In the genomic region with DNA sequence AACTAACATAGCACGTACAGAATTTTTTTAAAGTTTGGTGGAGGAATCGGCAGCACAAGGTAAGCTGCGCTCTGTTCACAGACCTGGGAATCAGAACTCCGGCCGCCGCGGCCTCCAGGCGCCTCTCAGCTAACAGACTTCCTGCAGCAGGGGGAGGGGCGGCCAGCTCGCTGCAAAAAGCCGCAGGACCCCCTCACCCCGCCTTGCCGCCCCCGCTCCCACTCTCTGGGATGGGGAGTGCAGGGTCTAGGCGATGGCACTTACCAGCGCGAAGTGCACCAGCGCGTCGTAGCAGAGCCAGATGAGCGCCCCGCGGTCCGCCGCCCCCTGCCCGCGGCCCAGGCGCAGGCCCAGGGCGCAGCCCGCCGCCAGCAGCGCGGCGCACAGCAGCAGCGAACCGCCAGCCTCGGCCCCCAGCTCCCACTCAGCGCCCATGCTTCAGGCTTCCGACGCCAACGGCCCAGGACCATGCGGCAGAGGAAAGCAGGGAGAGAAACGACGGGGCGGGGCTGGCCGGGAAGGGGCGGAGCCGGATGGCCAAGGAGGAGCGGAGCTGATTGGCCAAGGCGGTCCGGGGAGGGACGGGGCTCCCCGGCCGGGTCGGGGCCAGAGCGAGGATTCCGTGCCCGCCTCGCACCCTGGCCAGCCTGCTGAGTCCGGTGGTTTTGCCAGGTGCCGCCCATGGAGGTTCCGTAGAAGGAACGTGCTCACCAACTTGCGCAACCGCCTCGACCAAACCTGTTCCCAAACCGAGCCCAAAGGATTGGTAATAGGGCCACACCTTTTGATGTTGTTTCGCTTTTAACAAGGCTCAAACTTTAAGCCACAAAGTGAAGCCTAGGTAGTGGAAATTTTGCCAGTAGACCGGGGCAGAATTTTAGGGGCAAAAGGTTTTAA, we compare ENCODE assay signal across 1 cellular context.
TF ChIP-seq lines count a peak whose summit lies in the region.

A gene (minus strand): TSS at position 497 of the 897 bp plus-strand sequence. CDS start 62 bp downstream, at position 435.

TF ChIP-seq in HepG2, 621 proteins besides CTCF, POLR2A, EP300 and RAD21 (continued from another document and continues in another):
- TF ChIP-seq, protein P1, sequence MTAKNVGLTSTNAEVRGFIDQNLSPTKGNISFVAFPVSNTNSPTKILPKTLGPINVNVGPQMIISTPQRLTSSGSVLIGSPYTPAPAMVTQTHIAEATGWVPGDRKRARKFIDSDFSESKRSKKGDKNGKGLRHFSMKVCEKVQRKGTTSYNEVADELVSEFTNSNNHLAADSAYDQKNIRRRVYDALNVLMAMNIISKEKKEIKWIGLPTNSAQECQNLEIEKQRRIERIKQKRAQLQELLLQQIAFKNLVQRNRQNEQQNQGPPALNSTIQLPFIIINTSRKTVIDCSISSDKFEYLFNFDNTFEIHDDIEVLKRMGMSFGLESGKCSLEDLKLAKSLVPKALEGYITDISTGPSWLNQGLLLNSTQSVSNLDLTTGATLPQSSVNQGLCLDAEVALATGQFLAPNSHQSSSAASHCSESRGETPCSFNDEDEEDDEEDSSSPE (CRISPR knock-in tag; IDR thresholded peaks at IDR 0.05): peak; percentile 73
- TF ChIP-seq ZNF605 (CRISPR knock-in tag; IDR thresholded peaks at IDR 0.05): 0 out of 2 replicates have a peak, but pooled peaks have one; percentile 27
- TF ChIP-seq, protein P2, sequence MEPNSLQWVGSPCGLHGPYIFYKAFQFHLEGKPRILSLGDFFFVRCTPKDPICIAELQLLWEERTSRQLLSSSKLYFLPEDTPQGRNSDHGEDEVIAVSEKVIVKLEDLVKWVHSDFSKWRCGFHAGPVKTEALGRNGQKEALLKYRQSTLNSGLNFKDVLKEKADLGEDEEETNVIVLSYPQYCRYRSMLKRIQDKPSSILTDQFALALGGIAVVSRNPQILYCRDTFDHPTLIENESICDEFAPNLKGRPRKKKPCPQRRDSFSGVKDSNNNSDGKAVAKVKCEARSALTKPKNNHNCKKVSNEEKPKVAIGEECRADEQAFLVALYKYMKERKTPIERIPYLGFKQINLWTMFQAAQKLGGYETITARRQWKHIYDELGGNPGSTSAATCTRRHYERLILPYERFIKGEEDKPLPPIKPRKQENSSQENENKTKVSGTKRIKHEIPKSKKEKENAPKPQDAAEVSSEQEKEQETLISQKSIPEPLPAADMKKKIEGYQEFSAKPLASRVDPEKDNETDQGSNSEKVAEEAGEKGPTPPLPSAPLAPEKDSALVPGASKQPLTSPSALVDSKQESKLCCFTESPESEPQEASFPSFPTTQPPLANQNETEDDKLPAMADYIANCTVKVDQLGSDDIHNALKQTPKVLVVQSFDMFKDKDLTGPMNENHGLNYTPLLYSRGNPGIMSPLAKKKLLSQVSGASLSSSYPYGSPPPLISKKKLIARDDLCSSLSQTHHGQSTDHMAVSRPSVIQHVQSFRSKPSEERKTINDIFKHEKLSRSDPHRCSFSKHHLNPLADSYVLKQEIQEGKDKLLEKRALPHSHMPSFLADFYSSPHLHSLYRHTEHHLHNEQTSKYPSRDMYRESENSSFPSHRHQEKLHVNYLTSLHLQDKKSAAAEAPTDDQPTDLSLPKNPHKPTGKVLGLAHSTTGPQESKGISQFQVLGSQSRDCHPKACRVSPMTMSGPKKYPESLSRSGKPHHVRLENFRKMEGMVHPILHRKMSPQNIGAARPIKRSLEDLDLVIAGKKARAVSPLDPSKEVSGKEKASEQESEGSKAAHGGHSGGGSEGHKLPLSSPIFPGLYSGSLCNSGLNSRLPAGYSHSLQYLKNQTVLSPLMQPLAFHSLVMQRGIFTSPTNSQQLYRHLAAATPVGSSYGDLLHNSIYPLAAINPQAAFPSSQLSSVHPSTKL (CRISPR knock-in tag; IDR thresholded peaks at IDR 0.05): peak; percentile 68; the same call in 1 of the 2 replicates
- TF ChIP-seq SNRNP70 (IDR thresholded peaks at IDR 0.05; ENCODE audit: low read depth, low read length): no peak
- no peak for TF ChIP-seq BHLHE40 (IDR thresholded peaks at IDR 0.05; ENCODE audit: low read length)
- TF ChIP-seq, protein P3, sequence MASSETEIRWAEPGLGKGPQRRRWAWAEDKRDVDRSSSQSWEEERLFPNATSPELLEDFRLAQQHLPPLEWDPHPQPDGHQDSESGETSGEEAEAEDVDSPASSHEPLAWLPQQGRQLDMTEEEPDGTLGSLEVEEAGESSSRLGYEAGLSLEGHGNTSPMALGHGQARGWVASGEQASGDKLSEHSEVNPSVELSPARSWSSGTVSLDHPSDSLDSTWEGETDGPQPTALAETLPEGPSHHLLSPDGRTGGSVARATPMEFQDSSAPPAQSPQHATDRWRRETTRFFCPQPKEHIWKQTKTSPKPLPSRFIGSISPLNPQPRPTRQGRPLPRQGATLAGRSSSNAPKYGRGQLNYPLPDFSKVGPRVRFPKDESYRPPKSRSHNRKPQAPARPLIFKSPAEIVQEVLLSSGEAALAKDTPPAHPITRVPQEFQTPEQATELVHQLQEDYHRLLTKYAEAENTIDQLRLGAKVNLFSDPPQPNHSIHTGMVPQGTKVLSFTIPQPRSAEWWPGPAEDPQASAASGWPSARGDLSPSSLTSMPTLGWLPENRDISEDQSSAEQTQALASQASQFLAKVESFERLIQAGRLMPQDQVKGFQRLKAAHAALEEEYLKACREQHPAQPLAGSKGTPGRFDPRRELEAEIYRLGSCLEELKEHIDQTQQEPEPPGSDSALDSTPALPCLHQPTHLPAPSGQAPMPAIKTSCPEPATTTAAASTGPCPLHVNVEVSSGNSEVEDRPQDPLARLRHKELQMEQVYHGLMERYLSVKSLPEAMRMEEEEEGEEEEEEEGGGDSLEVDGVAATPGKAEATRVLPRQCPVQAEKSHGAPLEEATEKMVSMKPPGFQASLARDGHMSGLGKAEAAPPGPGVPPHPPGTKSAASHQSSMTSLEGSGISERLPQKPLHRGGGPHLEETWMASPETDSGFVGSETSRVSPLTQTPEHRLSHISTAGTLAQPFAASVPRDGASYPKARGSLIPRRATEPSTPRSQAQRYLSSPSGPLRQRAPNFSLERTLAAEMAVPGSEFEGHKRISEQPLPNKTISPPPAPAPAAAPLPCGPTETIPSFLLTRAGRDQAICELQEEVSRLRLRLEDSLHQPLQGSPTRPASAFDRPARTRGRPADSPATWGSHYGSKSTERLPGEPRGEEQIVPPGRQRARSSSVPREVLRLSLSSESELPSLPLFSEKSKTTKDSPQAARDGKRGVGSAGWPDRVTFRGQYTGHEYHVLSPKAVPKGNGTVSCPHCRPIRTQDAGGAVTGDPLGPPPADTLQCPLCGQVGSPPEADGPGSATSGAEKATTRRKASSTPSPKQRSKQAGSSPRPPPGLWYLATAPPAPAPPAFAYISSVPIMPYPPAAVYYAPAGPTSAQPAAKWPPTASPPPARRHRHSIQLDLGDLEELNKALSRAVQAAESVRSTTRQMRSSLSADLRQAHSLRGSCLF (CRISPR knock-in tag; IDR thresholded peaks at IDR 0.05; ENCODE audit: borderline replicate concordance): 0 out of 2 replicates have a peak, but pooled peaks have one; percentile 40
- no peak for TF ChIP-seq EHMT2 (IDR thresholded peaks at IDR 0.05; ENCODE audit: borderline replicate concordance, low read depth, low read length)
- TF ChIP-seq, protein P4, sequence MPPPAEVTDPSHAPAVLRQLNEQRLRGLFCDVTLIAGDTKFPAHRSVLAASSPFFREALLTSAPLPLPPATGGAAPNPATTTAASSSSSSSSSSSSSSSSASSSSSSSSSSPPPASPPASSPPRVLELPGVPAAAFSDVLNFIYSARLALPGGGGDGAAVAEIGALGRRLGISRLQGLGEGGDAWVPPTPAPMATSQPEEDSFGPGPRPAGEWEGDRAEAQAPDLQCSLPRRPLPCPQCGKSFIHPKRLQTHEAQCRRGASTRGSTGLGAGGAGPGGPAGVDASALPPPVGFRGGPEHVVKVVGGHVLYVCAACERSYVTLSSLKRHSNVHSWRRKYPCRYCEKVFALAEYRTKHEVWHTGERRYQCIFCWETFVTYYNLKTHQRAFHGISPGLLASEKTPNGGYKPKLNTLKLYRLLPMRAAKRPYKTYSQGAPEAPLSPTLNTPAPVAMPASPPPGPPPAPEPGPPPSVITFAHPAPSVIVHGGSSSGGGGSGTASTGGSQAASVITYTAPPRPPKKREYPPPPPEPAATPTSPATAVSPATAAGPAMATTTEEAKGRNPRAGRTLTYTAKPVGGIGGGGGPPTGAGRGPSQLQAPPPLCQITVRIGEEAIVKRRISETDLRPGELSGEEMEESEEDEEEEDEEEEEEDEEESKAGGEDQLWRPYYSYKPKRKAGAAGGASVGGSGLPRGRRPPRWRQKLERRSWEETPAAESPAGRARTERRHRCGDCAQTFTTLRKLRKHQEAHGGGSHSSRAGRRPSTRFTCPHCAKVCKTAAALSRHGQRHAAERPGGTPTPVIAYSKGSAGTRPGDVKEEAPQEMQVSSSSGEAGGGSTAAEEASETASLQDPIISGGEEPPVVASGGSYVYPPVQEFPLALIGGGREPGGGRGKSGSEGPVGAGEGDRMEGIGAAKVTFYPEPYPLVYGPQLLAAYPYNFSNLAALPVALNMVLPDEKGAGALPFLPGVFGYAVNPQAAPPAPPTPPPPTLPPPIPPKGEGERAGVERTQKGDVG (CRISPR knock-in tag; IDR thresholded peaks at IDR 0.05; ENCODE audit: borderline replicate concordance): no peak; the same call in 1 of the 2 replicates
- TF ChIP-seq ZFYVE20 (CRISPR knock-in tag; IDR thresholded peaks at IDR 0.05; ENCODE audit: borderline replicate concordance, low read depth): peak; percentile 93; the same call in 1 of the 2 replicates
- TF ChIP-seq, protein P5, sequence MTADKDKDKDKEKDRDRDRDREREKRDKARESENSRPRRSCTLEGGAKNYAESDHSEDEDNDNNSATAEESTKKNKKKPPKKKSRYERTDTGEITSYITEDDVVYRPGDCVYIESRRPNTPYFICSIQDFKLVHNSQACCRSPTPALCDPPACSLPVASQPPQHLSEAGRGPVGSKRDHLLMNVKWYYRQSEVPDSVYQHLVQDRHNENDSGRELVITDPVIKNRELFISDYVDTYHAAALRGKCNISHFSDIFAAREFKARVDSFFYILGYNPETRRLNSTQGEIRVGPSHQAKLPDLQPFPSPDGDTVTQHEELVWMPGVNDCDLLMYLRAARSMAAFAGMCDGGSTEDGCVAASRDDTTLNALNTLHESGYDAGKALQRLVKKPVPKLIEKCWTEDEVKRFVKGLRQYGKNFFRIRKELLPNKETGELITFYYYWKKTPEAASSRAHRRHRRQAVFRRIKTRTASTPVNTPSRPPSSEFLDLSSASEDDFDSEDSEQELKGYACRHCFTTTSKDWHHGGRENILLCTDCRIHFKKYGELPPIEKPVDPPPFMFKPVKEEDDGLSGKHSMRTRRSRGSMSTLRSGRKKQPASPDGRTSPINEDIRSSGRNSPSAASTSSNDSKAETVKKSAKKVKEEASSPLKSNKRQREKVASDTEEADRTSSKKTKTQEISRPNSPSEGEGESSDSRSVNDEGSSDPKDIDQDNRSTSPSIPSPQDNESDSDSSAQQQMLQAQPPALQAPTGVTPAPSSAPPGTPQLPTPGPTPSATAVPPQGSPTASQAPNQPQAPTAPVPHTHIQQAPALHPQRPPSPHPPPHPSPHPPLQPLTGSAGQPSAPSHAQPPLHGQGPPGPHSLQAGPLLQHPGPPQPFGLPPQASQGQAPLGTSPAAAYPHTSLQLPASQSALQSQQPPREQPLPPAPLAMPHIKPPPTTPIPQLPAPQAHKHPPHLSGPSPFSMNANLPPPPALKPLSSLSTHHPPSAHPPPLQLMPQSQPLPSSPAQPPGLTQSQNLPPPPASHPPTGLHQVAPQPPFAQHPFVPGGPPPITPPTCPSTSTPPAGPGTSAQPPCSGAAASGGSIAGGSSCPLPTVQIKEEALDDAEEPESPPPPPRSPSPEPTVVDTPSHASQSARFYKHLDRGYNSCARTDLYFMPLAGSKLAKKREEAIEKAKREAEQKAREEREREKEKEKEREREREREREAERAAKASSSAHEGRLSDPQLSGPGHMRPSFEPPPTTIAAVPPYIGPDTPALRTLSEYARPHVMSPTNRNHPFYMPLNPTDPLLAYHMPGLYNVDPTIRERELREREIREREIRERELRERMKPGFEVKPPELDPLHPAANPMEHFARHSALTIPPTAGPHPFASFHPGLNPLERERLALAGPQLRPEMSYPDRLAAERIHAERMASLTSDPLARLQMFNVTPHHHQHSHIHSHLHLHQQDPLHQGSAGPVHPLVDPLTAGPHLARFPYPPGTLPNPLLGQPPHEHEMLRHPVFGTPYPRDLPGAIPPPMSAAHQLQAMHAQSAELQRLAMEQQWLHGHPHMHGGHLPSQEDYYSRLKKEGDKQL (CRISPR knock-in tag; IDR thresholded peaks at IDR 0.05; ENCODE audit: low read depth): no peak
- TF ChIP-seq, protein P6, sequence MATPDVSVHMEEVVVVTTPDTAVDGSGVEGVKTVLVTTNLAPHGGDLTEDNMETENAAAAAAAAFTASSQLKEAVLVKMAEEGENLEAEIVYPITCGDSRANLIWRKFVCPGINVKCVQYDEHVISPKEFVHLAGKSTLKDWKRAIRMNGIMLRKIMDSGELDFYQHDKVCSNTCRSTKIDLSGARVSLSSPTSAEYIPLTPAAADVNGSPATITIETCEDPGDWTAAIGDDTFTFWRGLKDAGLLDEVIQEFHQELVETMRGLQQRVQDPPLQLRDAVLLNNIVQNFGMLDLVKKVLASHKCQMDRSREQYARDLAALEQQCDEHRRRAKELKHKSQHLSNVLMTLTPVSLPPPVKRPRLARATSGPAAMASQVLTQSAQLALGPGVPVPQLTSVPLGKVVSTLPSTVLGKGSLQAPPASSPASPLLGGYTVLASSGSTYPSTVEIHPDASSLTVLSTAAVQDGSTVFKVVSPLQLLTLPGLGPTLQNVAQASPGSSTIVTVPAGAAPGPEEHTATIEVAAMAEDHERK (CRISPR knock-in tag; IDR thresholded peaks at IDR 0.05; ENCODE audit: low read depth): no peak
- TF ChIP-seq ZNF839 (CRISPR knock-in tag; IDR thresholded peaks at IDR 0.05; ENCODE audit: borderline replicate concordance): peak; percentile 63; the same call in 1 of the 2 replicates
- 0 out of 2 replicates have a peak, but pooled peaks have one; percentile 78 for TF ChIP-seq ZIK1 (CRISPR knock-in tag; IDR thresholded peaks at IDR 0.05; ENCODE audit: borderline replicate concordance, low read depth)
- TF ChIP-seq TMF1 (CRISPR knock-in tag; IDR thresholded peaks at IDR 0.05; ENCODE audit: low read depth): peak; percentile 98
- no peak for TF ChIP-seq TRIM24 (CRISPR knock-in tag; IDR thresholded peaks at IDR 0.05)
- TF ChIP-seq ZNF703 (CRISPR knock-in tag; IDR thresholded peaks at IDR 0.05; ENCODE audit: borderline replicate concordance): no peak
- TF ChIP-seq ZNF256 (CRISPR knock-in tag; conservative IDR thresholded peaks at IDR 0.05): peak; percentile 88; the same call in 1 of the 2 replicates
- TF ChIP-seq, protein P7, sequence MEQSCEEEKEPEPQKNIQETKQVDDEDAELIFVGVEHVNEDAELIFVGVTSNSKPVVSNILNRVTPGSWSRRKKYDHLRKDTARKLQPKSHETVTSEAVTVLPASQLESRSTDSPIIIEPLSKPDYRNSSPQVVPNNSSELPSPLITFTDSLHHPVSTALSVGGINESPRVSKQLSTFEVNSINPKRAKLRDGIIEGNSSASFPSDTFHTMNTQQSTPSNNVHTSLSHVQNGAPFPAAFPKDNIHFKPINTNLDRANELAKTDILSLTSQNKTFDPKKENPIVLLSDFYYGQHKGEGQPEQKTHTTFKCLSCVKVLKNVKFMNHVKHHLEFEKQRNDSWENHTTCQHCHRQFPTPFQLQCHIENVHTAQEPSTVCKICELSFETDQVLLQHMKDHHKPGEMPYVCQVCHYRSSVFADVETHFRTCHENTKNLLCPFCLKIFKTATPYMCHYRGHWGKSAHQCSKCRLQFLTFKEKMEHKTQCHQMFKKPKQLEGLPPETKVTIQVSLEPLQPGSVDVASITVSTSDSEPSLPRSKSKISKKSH (CRISPR knock-in tag; IDR thresholded peaks at IDR 0.05; ENCODE audit: borderline replicate concordance): 0 out of 2 replicates have a peak, but pooled peaks have one; percentile 23
- TF ChIP-seq, protein P8, sequence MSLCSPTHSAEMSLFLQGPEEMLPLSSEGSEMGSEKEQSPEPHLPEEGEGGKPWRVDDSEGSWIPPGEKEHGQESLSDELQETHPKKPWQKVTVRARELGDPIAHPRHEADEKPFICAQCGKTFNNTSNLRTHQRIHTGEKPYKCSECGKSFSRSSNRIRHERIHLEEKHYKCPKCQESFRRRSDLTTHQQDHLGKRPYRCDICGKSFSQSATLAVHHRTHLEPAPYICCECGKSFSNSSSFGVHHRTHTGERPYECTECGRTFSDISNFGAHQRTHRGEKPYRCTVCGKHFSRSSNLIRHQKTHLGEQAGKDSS (CRISPR knock-in tag; IDR thresholded peaks at IDR 0.05; ENCODE audit: borderline replicate concordance, low read depth): peak; percentile 92
- peak; percentile 91 for TF ChIP-seq ZMYM4 (CRISPR knock-in tag; IDR thresholded peaks at IDR 0.05)
- no peak for TF ChIP-seq ZNF577 (CRISPR knock-in tag; IDR thresholded peaks at IDR 0.05; ENCODE audit: borderline replicate concordance, low read depth)
